ENCODE assay signal across 27 cellular contexts in genomic region chr16:78300469-78300868, GRCh38.
"Had no signal": no experiment of that assay in that cellular context is flagged by ENCODE, and none has a peak within 500 bp of the region (broad histone marks: within the 10 kb centered on the region; RNA-seq: fewer than 3 reads in every experiment).

No MANE protein-coding gene starts in this region.

- H3K9me3 ChIP-seq: colonic mucosa, esophagus muscularis mucosa, esophagus squamous epithelium, gastrocnemius medialis, gastroesophageal sphincter, heart right ventricle had no signal

- ATAC-seq: effector memory CD8-positive, alpha-beta T cell; esophagus mucosa; foreskin keratinocyte; gastrocnemius medialis; gastroesophageal sphincter; heart left ventricle; heart right ventricle had no signal

- FAIRE-seq: colon, endometrium, endothelial cell of umbilical vein, frontal cortex had no signal

- H3K27ac ChIP-seq: colonic mucosa, coronary artery, dorsolateral prefrontal cortex, epithelial cell of prostate, esophagus muscularis mucosa, esophagus squamous epithelium, foreskin keratinocyte, gastrocnemius medialis, gastroesophageal sphincter, heart left ventricle, heart right ventricle had no signal

- H3K4me3 ChIP-seq: colonic mucosa, coronary artery, dorsolateral prefrontal cortex, esophagus muscularis mucosa, esophagus squamous epithelium, gastrocnemius medialis, gastroesophageal sphincter, heart left ventricle, heart right ventricle had no signal

- H3K4me1 ChIP-seq: colonic mucosa, esophagus muscularis mucosa, esophagus squamous epithelium, foreskin keratinocyte, gastrocnemius medialis, gastroesophageal sphincter, heart left ventricle, heart right ventricle had no signal

- H3K36me3 ChIP-seq: colonic mucosa, esophagus muscularis mucosa, esophagus squamous epithelium, gastrocnemius medialis, gastroesophageal sphincter, heart left ventricle, heart right ventricle had no signal

- DNase-seq: colonic mucosa; cortex of kidney; dermis blood vessel endothelial cell; dorsolateral prefrontal cortex; effector CD8-positive, alpha-beta T cell; effector memory CD4-positive, alpha-beta T cell; effector memory CD8-positive, alpha-beta T cell; endodermal cell; erythroblast; esophagus squamous epithelium; foreskin fibroblast; foreskin keratinocyte; foreskin melanocyte; gastrocnemius medialis; glutamatergic neuron; head of caudate nucleus; heart left ventricle; heart right ventricle had no signal

- H3K27me3 ChIP-seq: colonic mucosa, dorsolateral prefrontal cortex, esophagus muscularis mucosa, esophagus squamous epithelium, foreskin keratinocyte, gastrocnemius medialis, gastroesophageal sphincter, heart left ventricle, heart right ventricle had no signal
